Comparison of ENCODE assay signal across 21 cellular contexts in the genomic region with DNA sequence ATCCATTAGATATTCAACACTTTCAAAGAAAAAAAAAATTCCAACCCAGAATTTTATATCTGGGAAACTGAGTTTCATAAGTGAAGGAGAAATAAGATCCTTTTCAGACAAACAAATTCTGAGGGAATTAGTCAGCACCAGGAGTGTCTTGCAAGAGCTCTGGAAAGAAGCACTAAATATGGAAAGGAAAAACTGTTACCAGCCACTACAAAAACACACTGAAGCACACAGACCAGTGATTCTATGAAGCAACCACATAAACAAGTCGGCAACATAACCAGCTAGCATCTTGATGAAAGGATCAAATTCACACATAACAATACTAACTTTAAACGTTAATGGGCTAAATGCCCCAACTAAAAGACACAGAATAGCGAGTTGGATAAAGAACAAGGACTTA.
DNase-seq lines count a peak whose midpoint lies in the region; ATAC-seq, FAIRE-seq and TF ChIP-seq lines count a peak whose summit lies in the region.
"Had no signal": no experiment of that assay in that cellular context is flagged by ENCODE, and none has a peak within 500 bp of the region (broad histone marks: within the 10 kb centered on the region; RNA-seq: fewer than 3 reads in every experiment).

No MANE protein-coding gene starts in this region.

- no peak overlapping the region for H2BK15ac ChIP-seq in mesenchymal stem cell (ENCODE audit: low read depth, poor library complexity, severe bottlenecking)

- ATAC-seq in HG03280 (IDR thresholded peaks at IDR 0.05; ENCODE audit: unreplicated experiment): no peak
- ATAC-seq: GM23338 had no signal

- H3K9me2 ChIP-seq in MM.1S (replicated peaks; ENCODE audit: insufficient read depth, low read length): no peaks in the 10 kb centered on the region

- no peaks in the 10 kb centered on the region for H3K79me1 ChIP-seq in mesenchymal stem cell (replicated peaks; ENCODE audit: low read length, poor library complexity, severe bottlenecking)

- H3K36me3 Mint-ChIP-seq in astrocyte (ENCODE audit: low read depth, unreplicated experiment): no peaks in the 10 kb centered on the region
- H3K36me3 Mint-ChIP-seq in activated CD4-positive, alpha-beta T cell treated with anti-CD3 and anti-CD28 coated beads, Interleukin-2, amount 10 ng/mL, durations not matched to agents 7 days and 5 days (ENCODE audit: low read depth): no peaks in the 10 kb centered on the region
- H3K36me3 Mint-ChIP-seq: CD14-positive monocyte; CD4-positive, alpha-beta memory T cell; IgD-negative memory B cell had no signal

- no peak overlapping the region for H4K91ac ChIP-seq in mesenchymal stem cell (ENCODE audit: low read length)

- no peak overlapping the region for H4K8ac ChIP-seq in mesenchymal stem cell (ENCODE audit: low read length)

- H2BK5ac ChIP-seq in mesenchymal stem cell (ENCODE audit: low read depth, low read length, poor library complexity, severe bottlenecking): no peak overlapping the region

- H3K4me1 Mint-ChIP-seq in astrocyte (ENCODE audit: low read depth, unreplicated experiment): peaks cover 13% of the 10 kb centered on the region
- no peaks in the 10 kb centered on the region for H3K4me1 Mint-ChIP-seq in activated CD4-positive, alpha-beta T cell treated with anti-CD3 and anti-CD28 coated beads, Interleukin-2, amount 10 ng/mL, durations not matched to agents 7 days and 5 days
- H3K4me1 Mint-ChIP-seq: CD14-positive monocyte; CD4-positive, alpha-beta memory T cell had no signal

- H3K4ac ChIP-seq in mesenchymal stem cell (ENCODE audit: low read depth in 1 of 2, low read length in 2 of 2): no peak overlapping the region

- no peak overlapping the region for H2BK120ac ChIP-seq in mesenchymal stem cell (ENCODE audit: low read depth, low read length)

- H2AK5ac ChIP-seq in mesenchymal stem cell (ENCODE audit: low read length, severe bottlenecking): no peak overlapping the region

- H3K27ac Mint-ChIP-seq in astrocyte (ENCODE audit: unreplicated experiment): peak overlapping the region; percentile 50
- no peak overlapping the region for H3K27ac Mint-ChIP-seq in activated CD4-positive, alpha-beta T cell treated with anti-CD3 and anti-CD28 coated beads, Interleukin-2, amount 10 ng/mL, durations not matched to agents 7 days and 5 days
- H3K27ac Mint-ChIP-seq: CD14-positive monocyte; CD4-positive, alpha-beta memory T cell; GM23338; IgD-negative memory B cell had no signal

- WGBS in mesenchymal stem cell: 88% methylated on average over 2 of the region's 3 CpGs

- POLR2A ChIA-PET in activated CD4-positive, alpha-beta T cell treated with anti-CD3 and anti-CD28 coated beads, Interleukin-2, amount 10 ng/mL, durations not matched to agents 7 days and 5 days (lab: Charles Lee): no interaction called here

- peaks cover 3% of the 10 kb centered on the region for H3K9me3 Mint-ChIP-seq in astrocyte (ENCODE audit: unreplicated experiment)
- H3K9me3 Mint-ChIP-seq in activated CD4-positive, alpha-beta T cell treated with anti-CD3 and anti-CD28 coated beads, Interleukin-2, amount 10 ng/mL, durations not matched to agents 7 days and 5 days: no peaks in the 10 kb centered on the region

- no peak overlapping the region for H3K14ac ChIP-seq in mesenchymal stem cell (ENCODE audit: low read length in 2 of 2)

- H3K9ac ChIP-seq in astrocyte (ENCODE audit: low read length): no peak overlapping the region
- H3K9ac ChIP-seq in mesenchymal stem cell (ENCODE audit: low read length): no peak overlapping the region
- H3K9ac ChIP-seq in MM.1S (ENCODE audit: low read length): no peak overlapping the region
- H3K9ac ChIP-seq: BLaER1 had no signal

- H3K23ac ChIP-seq in mesenchymal stem cell (ENCODE audit: low read length in 2 of 2): no peak overlapping the region

- no peaks in the 10 kb centered on the region for H4K20me1 ChIP-seq in astrocyte (ENCODE audit: insufficient read depth, low read length)
- H4K20me1 ChIP-seq in MM.1S (ENCODE audit: insufficient read depth, low read length): no peaks in the 10 kb centered on the region
- H4K20me1 ChIP-seq: BLaER1 had no signal

- no peak for TF ChIP-seq CTCF in astrocyte (IDR thresholded peaks at IDR 0.05; ENCODE audit: insufficient read depth, low read depth, low read length)
- TF ChIP-seq CTCF in bronchial epithelial cell (IDR thresholded peaks at IDR 0.05; ENCODE audit: insufficient read depth, low read length, severe bottlenecking): no peak
- TF ChIP-seq CTCF in MM.1S (IDR thresholded peaks at IDR 0.05; ENCODE audit: low read length): no peak

- H3K4me1 ChIP-seq in astrocyte (ENCODE audit: insufficient read depth, low read length) (no peaks in the 10 kb centered on the region), mesenchymal stem cell (ENCODE audit: control insufficient read depth, insufficient read depth, low read depth, low read length) (no peaks in the 10 kb centered on the region), MM.1S (ENCODE audit: low read length) (no peaks in the 10 kb centered on the region)

- H3K27me3 ChIP-seq in astrocyte (ENCODE audit: insufficient read depth, low read length): no peaks in the 10 kb centered on the region
- H3K27me3 ChIP-seq in bronchial epithelial cell (ENCODE audit: control insufficient read depth, insufficient read depth, low read length): no peaks in the 10 kb centered on the region
- no peaks in the 10 kb centered on the region for H3K27me3 ChIP-seq in mesenchymal stem cell (ENCODE audit: control insufficient read depth in 1 of 2, insufficient read depth in 1 of 2, low read length in 2 of 2)
- H3K27me3 ChIP-seq in MM.1S (replicated peaks; ENCODE audit: insufficient read depth, low read length): no peaks in the 10 kb centered on the region
- H3K27me3 ChIP-seq: BLaER1 had no signal

- H3K9me3 ChIP-seq in astrocyte (ENCODE audit: insufficient read depth, low read depth, low read length) (no peaks in the 10 kb centered on the region), mesenchymal stem cell (ENCODE audit: control insufficient read depth, low read length) (peaks cover 6% of the 10 kb centered on the region), MM.1S (replicated peaks; ENCODE audit: insufficient read depth, low read length) (no peaks in the 10 kb centered on the region)
- H3K9me3 ChIP-seq: BLaER1 had no signal

- no peak overlapping the region for H2AFZ ChIP-seq in astrocyte (ENCODE audit: low read depth, low read length)
- H2AFZ ChIP-seq in mesenchymal stem cell (ENCODE audit: low read depth, low read length): no peak overlapping the region
- no peak overlapping the region for H2AFZ ChIP-seq in MM.1S (ENCODE audit: low read length)
- H2AFZ ChIP-seq: GM23338 had no signal

- CTCF ChIA-PET in activated CD4-positive, alpha-beta T cell treated with anti-CD3 and anti-CD28 coated beads, Interleukin-2, amount 10 ng/mL, durations not matched to agents 7 days and 5 days (lab: Charles Lee): no interaction called here

- no peaks in the 10 kb centered on the region for H3K27me3 Mint-ChIP-seq in astrocyte (ENCODE audit: low read depth, unreplicated experiment)
- no peaks in the 10 kb centered on the region for H3K27me3 Mint-ChIP-seq in activated CD4-positive, alpha-beta T cell treated with anti-CD3 and anti-CD28 coated beads, Interleukin-2, amount 10 ng/mL, durations not matched to agents 7 days and 5 days
- H3K27me3 Mint-ChIP-seq: CD4-positive, alpha-beta memory T cell; IgD-negative memory B cell had no signal

- no peaks in the 10 kb centered on the region for H3K36me3 ChIP-seq in astrocyte (ENCODE audit: insufficient read depth, low read length)
- no peaks in the 10 kb centered on the region for H3K36me3 ChIP-seq in bronchial epithelial cell (ENCODE audit: control insufficient read depth, insufficient read depth, low read length)
- H3K36me3 ChIP-seq in mesenchymal stem cell (ENCODE audit: control insufficient read depth in 1 of 2, insufficient read depth in 2 of 2, low read depth in 1 of 2, low read length in 2 of 2): no peaks in the 10 kb centered on the region
- no peaks in the 10 kb centered on the region for H3K36me3 ChIP-seq in MM.1S (replicated peaks; ENCODE audit: insufficient read depth, low read length)
- H3K36me3 ChIP-seq: BLaER1 had no signal

- no peak overlapping the region for H2BK12ac ChIP-seq in mesenchymal stem cell (ENCODE audit: low read length in 2 of 2)

- H3K18ac ChIP-seq in mesenchymal stem cell (ENCODE audit: low read depth in 1 of 2, low read length in 2 of 2): no peak overlapping the region

- H3K4me3 ChIP-seq in astrocyte (ENCODE audit: insufficient read depth, low read depth, low read length): no peak overlapping the region
- H3K4me3 ChIP-seq in bronchial epithelial cell (ENCODE audit: low read depth, low read length): no peak overlapping the region
- no peak overlapping the region for H3K4me3 ChIP-seq in mesenchymal stem cell (ENCODE audit: insufficient read depth in 1 of 2, low read depth in 1 of 2, low read length in 2 of 2)
- no peak overlapping the region for H3K4me3 ChIP-seq in MM.1S (ENCODE audit: low read length)
- H3K4me3 ChIP-seq: BLaER1, GM23338 had no signal

- DNase-seq in ELR (ENCODE audit: low read depth) (peak; percentile 18), astrocyte (ENCODE audit: low read depth) (peak; percentile 18), bronchial epithelial cell (ENCODE audit: low read depth) (peak; percentile 3), mesenchymal stem cell (peak; percentile 24), MM.1S (no peak), DMS114 treated with DMSO at 0.1 percent for 48 hours (lab: John Stamatoyannopoulos, UW; ENCODE audit: unreplicated experiment) (no peak)
- no peak for DNase-seq in activated CD4-positive, alpha-beta T cell treated with anti-CD3 and anti-CD28 coated beads, Interleukin-2, amount 10 ng/mL, durations not matched to agents 7 days and 5 days
- DNase-seq: 8988T; CD4-positive, alpha-beta memory T cell; GDM1; HCEC 1CT had no signal

- no peaks in the 10 kb centered on the region for H3F3A ChIP-seq in MM.1S (ENCODE audit: insufficient read depth, low read length)

- no peak overlapping the region for H3K4me2 ChIP-seq in astrocyte (ENCODE audit: low read length)
- no peak overlapping the region for H3K4me2 ChIP-seq in mesenchymal stem cell (ENCODE audit: low read length, poor library complexity, severe bottlenecking)
- no peak overlapping the region for H3K4me2 ChIP-seq in MM.1S (ENCODE audit: low read depth, low read length)
- H3K4me2 ChIP-seq: BLaER1, GM23338 had no signal

- H3K4me3 Mint-ChIP-seq in astrocyte (ENCODE audit: unreplicated experiment): no peak overlapping the region
- no peak overlapping the region for H3K4me3 Mint-ChIP-seq in activated CD4-positive, alpha-beta T cell treated with anti-CD3 and anti-CD28 coated beads, Interleukin-2, amount 10 ng/mL, durations not matched to agents 7 days and 5 days
- H3K4me3 Mint-ChIP-seq: CD14-positive monocyte; CD4-positive, alpha-beta memory T cell; GM23338; IgD-negative memory B cell had no signal

- H3K79me2 ChIP-seq in astrocyte (ENCODE audit: insufficient read depth, low read length) (no peaks in the 10 kb centered on the region), MM.1S (ENCODE audit: low read length) (no peaks in the 10 kb centered on the region)

- FAIRE-seq in astrocyte (lab: Jason Lieb, UNC) (no peak), bronchial epithelial cell (lab: Jason Lieb, UNC) (no peak)
- FAIRE-seq: GM12892, GM18507, H54, HTR-8/SVneo had no signal

- H3K27ac ChIP-seq in astrocyte (ENCODE audit: low read depth, low read length) (no peak overlapping the region), mesenchymal stem cell (ENCODE audit: low read length, poor library complexity, severe bottlenecking) (no peak overlapping the region), MM.1S (ENCODE audit: low read length) (no peak overlapping the region)
- H3K27ac ChIP-seq: BLaER1, HL-60 had no signal

Comparison
In these comparisons a context has a peak if more than half of its experiments do, and no peak if none do; other contexts are left out.
1. DNase-seq: peak in ELR (single experiment), astrocyte (single experiment), bronchial epithelial cell (single experiment) and mesenchymal stem cell (single experiment); none in activated CD4-positive, alpha-beta T cell treated with anti-CD3 and anti-CD28 coated beads, Interleukin-2, amount 10 ng/mL, durations not matched to agents 7 days and 5 days (single experiment), MM.1S (single experiment) and DMS114 treated with DMSO at 0.1 percent for 48 hours (single experiment).